ENCODE assay signal across 16 cellular contexts in genomic region chr4:70754990-70755688, GRCh38. TPM values are rescaled to one million over a fixed set of nuclear protein-coding genes. Genes with fewer than 3 reads are reported as not detected.
DNase-seq lines count a peak whose midpoint lies in the region; ATAC-seq and TF ChIP-seq lines count a peak whose summit lies in the region.
"Had no signal": no experiment of that assay in that cellular context is flagged by ENCODE, and none has a peak within 500 bp of the region (broad histone marks: within the 10 kb centered on the region; RNA-seq: fewer than 3 reads in every experiment).

No MANE protein-coding gene starts in this region.

- no peak overlapping the region for H3K4me3 Mint-ChIP-seq in T-helper 17 cell
- H3K4me3 Mint-ChIP-seq: CD8-positive, alpha-beta memory T cell; HFFc6; immature natural killer cell had no signal

- H3K4me3 ChIP-seq in testis (no peak overlapping the region), right cardiac atrium (ENCODE audit: low read length) (no peak overlapping the region)
- H3K4me3 ChIP-seq: K562 had no signal

- peaks cover 25% of the 10 kb centered on the region for H3K4me1 Mint-ChIP-seq in T-helper 17 cell

- H3K27ac Mint-ChIP-seq in T-helper 17 cell: peak overlapping the region; percentile 9
- H3K27ac Mint-ChIP-seq: HFFc6 had no signal

- TF ChIP-seq CTCF in testis (IDR thresholded peaks at IDR 0.05): no peak

- H3K27me3 ChIP-seq in testis: no peaks in the 10 kb centered on the region
- H3K27me3 ChIP-seq in right cardiac atrium (ENCODE audit: control insufficient read depth, insufficient read depth): no peaks in the 10 kb centered on the region

- TF ChIP-seq POLR2A in testis (IDR thresholded peaks at IDR 0.05): no peak

- H3K36me3 Mint-ChIP-seq in T-helper 17 cell (ENCODE audit: low read depth): no peaks in the 10 kb centered on the region

- peak overlapping the region in 1 of 2 donors; percentile 23 for H3K27ac ChIP-seq in testis
- no peak overlapping the region for H3K27ac ChIP-seq in right cardiac atrium (ENCODE audit: low read length)
- H3K27ac ChIP-seq: VCaP had no signal

- no peaks in the 10 kb centered on the region for H3K9me3 ChIP-seq in T-helper 17 cell (ENCODE audit: control insufficient read depth, low read length, poor library complexity, severe bottlenecking)
- no peaks in the 10 kb centered on the region for H3K9me3 ChIP-seq in testis
- no peaks in the 10 kb centered on the region for H3K9me3 ChIP-seq in right cardiac atrium (ENCODE audit: control insufficient read depth, low read length)

- intact Hi-C loops in testis (cut with DNase I; ENCODE audit: low total_unique reads): no loop called here
- intact Hi-C loops in right cardiac atrium (cut with DNase I): no loop called here

- DNase-seq in T-helper 17 cell (no peak), NCI-H345 treated with DMSO at 0.1 percent for 48 hours (lab: John Stamatoyannopoulos, UW; ENCODE audit: unreplicated experiment) (no peak), testis (no peak), NAMALWA (ENCODE audit: low spot score) (no peak), right cardiac atrium (no peak)
- DNase-seq: CD8-positive, alpha-beta memory T cell; HFFc6; immature natural killer cell; NCI-H2227 treated with DMSO at 0.1 percent for 48 hours; trophoblast cell had no signal

- H3K27me3 Mint-ChIP-seq in T-helper 17 cell: no peaks in the 10 kb centered on the region
- H3K27me3 Mint-ChIP-seq: CD8-positive, alpha-beta memory T cell had no signal

- WGBS in testis, 2 donors: 70 to 78% methylated on average over 10 of the region's 10 CpGs
- WGBS in right cardiac atrium: 93% methylated on average over 10 of the region's 10 CpGs

- peak; percentile 11 for ATAC-seq in GM18498 (IDR thresholded peaks at IDR 0.05; ENCODE audit: unreplicated experiment)
- ATAC-seq in GM19438 (IDR thresholded peaks at IDR 0.05; ENCODE audit: low read depth, unreplicated experiment): peak; percentile 30
- ATAC-seq in HG02981 (IDR thresholded peaks at IDR 0.05; ENCODE audit: unreplicated experiment): peak; percentile 49
- no peak for ATAC-seq in T-helper 17 cell
- no peak for ATAC-seq in right cardiac atrium
- ATAC-seq: K562, Right ventricle myocardium inferior had no signal

- H3K4me1 ChIP-seq in testis (no peaks in the 10 kb centered on the region), right cardiac atrium (ENCODE audit: control insufficient read depth, insufficient read depth, low read length) (no peaks in the 10 kb centered on the region)

- H3K36me3 ChIP-seq in testis (ENCODE audit: low read depth, missing control alignments): no peaks in the 10 kb centered on the region

RNA-seq across cellular contexts. Expression of gene RUFY3, which starts 33.4 kb away (rescaled TPM):
- total RNA-seq in T-helper 17 cell (10 to 100 TPM; 32.8 to 33.0 TPM), testis (100 to 1,000 TPM; 220 to 247 TPM), right cardiac atrium (10 to 100 TPM; 23.9 to 30.1 (median 29.3) TPM)
- polyA plus RNA-seq in testis (ENCODE audit: insufficient read depth, low read depth, low replicate concordance) (84.7 TPM), right cardiac atrium (14.1 TPM)

Comparison
In these comparisons a context has a peak if more than half of its experiments do, and no peak if none do; other contexts are left out.
1. ATAC-seq: peak in GM18498 (single experiment), GM19438 (single experiment) and HG02981 (single experiment); none in T-helper 17 cell (single experiment) and right cardiac atrium (0 of 2).
2. RNA of gene RUFY3, which starts 33.4 kb away (total RNA-seq): 220 to 247 TPM in testis; 32.8 to 33.0 TPM in T-helper 17 cell and 23.9 to 30.1 TPM in right cardiac atrium; every median in the first group is over 4 times any median in the second.